In the genomic region with DNA sequence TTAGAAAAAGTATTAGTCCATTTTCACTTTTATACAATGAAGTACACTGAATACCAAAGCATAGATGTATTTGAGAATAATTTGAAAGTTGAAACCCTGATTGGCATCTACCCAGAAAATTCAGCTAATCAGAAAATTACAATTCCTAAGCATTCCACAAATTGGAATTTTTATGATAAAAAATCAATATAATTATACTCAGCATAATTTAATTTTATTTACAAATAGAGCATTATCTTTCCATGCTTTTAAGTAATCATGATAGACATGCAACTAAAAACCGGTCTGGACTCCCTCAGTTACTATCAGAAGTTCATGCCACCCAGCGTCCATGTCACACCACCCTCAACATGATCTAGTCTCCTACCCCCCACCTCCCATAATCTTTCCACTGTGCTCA, we compare ENCODE assay signal across 19 cellular contexts.
"Had no signal": no experiment of that assay in that cellular context is flagged by ENCODE, and none has a peak within 500 bp of the region (broad histone marks: within the 10 kb centered on the region; RNA-seq: fewer than 3 reads in every experiment).

No MANE protein-coding gene starts in this region.

- H3K9me3 Mint-ChIP-seq: immature natural killer cell; natural killer cell; stimulated activated effector memory CD8-positive, alpha-beta T cell treated with anti-CD3 and anti-CD28 coated beads, Interleukin-12 subunit alpha, Interleukin-12 subunit beta, amount 100 ng/mL, for 72 hours; type B pancreatic cell had no signal

- H3K9me3 ChIP-seq: left ventricle myocardium inferior, lower lobe of right lung, neutrophil, pancreas, right lobe of liver, stomach had no signal

- H3K27me3 Mint-ChIP-seq: type B pancreatic cell had no signal

- H3K4me3 ChIP-seq: dorsolateral prefrontal cortex, left ventricle myocardium inferior, lower lobe of right lung, pancreas, right lobe of liver, stomach had no signal

- H3K4me1 Mint-ChIP-seq: immature natural killer cell; natural killer cell; stimulated activated effector memory CD8-positive, alpha-beta T cell treated with anti-CD3 and anti-CD28 coated beads, Interleukin-12 subunit alpha, Interleukin-12 subunit beta, amount 100 ng/mL, for 72 hours had no signal

- H3K4me3 Mint-ChIP-seq: immature natural killer cell; natural killer cell; stimulated activated effector memory CD8-positive, alpha-beta T cell treated with anti-CD3 and anti-CD28 coated beads, Interleukin-12 subunit alpha, Interleukin-12 subunit beta, amount 100 ng/mL, for 72 hours; type B pancreatic cell had no signal

- H3K36me3 Mint-ChIP-seq: immature natural killer cell; natural killer cell; stimulated activated effector memory CD8-positive, alpha-beta T cell treated with anti-CD3 and anti-CD28 coated beads, Interleukin-12 subunit alpha, Interleukin-12 subunit beta, amount 100 ng/mL, for 72 hours; type B pancreatic cell had no signal

- DNase-seq: dorsolateral prefrontal cortex; effector CD4-positive, alpha-beta T cell; immature natural killer cell; islet precursor cell; left colon; left ventricle myocardium inferior; lower lobe of right lung; natural killer cell; pancreas; retina; right lobe of liver; small intestine; stimulated activated CD4-positive, alpha-beta T cell treated with anti-CD3 and anti-CD28 coated beads, Interleukin-2, amount 100 ng/mL, for 24 hours; stimulated activated CD4-positive, alpha-beta T cell treated with anti-CD3 and anti-CD28 coated beads, Interleukin-4, amount 100 ng/mL, for 24 hours; stimulated activated naive CD4-positive, alpha-beta T cell treated with Interleukin-2 at 50 U/mL for 16 hours; stomach had no signal

- H3K27ac ChIP-seq: dorsolateral prefrontal cortex, left ventricle myocardium inferior, lower lobe of right lung, neutrophil, pancreas, right lobe of liver, stomach had no signal

- H3K4me1 ChIP-seq: lower lobe of right lung, right lobe of liver, stomach had no signal

- H3K27ac Mint-ChIP-seq: immature natural killer cell; natural killer cell; stimulated activated effector memory CD8-positive, alpha-beta T cell treated with anti-CD3 and anti-CD28 coated beads, Interleukin-12 subunit alpha, Interleukin-12 subunit beta, amount 100 ng/mL, for 72 hours; type B pancreatic cell had no signal

- H3K36me3 ChIP-seq: left ventricle myocardium inferior, lower lobe of right lung, neutrophil, pancreas, right lobe of liver, stomach had no signal

- H3K27me3 ChIP-seq: dorsolateral prefrontal cortex, neutrophil, pancreas, right lobe of liver, stomach had no signal

- ATAC-seq: lower lobe of right lung; natural killer cell; right lobe of liver; stimulated activated effector memory CD8-positive, alpha-beta T cell treated with anti-CD3 and anti-CD28 coated beads, Interleukin-12 subunit alpha, Interleukin-12 subunit beta, amount 100 ng/mL, for 72 hours had no signal
